8 cellular contexts compared by ENCODE assay signal in the genomic region with DNA sequence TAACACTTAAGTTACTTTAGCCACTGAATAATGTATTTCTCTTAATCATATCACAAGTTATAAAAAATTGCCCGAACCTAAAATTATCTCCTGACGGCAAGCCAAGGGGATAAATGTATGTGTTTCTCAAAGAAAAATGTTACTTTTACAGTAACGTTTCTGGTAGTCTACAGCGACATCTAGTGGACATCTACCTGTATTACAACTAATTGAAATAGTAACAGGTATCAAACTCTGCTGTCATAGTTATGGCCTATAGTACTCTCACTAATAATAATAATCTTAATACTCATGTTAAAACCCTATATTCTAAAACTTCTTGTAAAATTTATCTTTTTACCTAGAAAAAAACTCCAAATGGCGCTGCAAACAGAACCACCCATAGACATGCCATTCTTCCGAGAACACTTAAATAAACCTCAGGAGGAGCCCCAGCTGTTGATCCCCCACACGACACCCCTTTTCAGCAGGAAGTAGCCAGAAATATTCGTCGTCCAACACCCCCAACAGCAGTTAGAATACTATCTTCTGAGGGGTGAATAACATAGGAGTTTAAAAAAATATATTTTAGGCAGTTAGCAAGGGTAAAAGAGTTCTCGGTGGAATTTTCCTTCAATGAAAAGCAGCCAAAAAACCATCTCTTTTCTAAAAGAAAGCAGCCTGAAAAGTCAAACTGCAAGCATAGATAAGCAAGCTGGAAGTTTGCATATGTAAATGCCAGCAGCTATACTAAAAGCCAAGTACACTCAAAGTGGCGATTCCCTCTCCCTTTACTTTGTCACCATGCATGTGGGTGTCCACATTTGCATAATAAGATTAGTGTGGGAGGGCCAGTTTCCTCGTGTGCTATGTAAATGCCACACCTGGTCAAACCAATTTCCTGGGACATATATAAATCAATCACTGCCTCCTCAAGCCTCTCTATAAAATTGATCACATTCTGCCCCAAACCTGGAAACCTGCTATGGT. TPM values are rescaled to one million over a fixed set of nuclear protein-coding genes. Genes with fewer than 3 reads are reported as not detected.
DNase-seq lines count a peak whose midpoint lies in the region; ATAC-seq and TF ChIP-seq lines count a peak whose summit lies in the region.

No MANE protein-coding gene starts in this region.

- H3K36me3 Mint-ChIP-seq in chondrocyte (ENCODE audit: low read depth), result no peaks in the 10 kb centered on the region

- no peaks in the 10 kb centered on the region for H3K27me3 Mint-ChIP-seq in chondrocyte (ENCODE audit: low read depth)

- DNase-seq in NCI-H2029 treated with DMSO at 0.1 percent for 48 hours (lab: John Stamatoyannopoulos, UW), result peak; percentile 25
- no peak for DNase-seq in NCI-H2029 (lab: John Stamatoyannopoulos, UW)
- DNase-seq in KBM-7, result peak; percentile 38
- no peak for DNase-seq in chondrocyte (ENCODE audit: low spot score)
- peak; percentile 11 for DNase-seq in pons (ENCODE audit: low spot score)

- H3K9me3 Mint-ChIP-seq in chondrocyte (ENCODE audit: low read depth), result peaks cover 14% of the 10 kb centered on the region

- in situ Hi-C loops in KBM-7 (cut with MboI; ENCODE audit: low pct_unique_long_range_greater_than_20kb, low sequenced_read_pairs), result no loop called here

- no peak overlapping the region for H3K27ac Mint-ChIP-seq in chondrocyte (ENCODE audit: unreplicated experiment)

- TF ChIP-seq CTCF in chondrocyte (IDR thresholded peaks at IDR 0.05), result peak; percentile 77

- H3K4me1 Mint-ChIP-seq in chondrocyte (ENCODE audit: low read depth), result no peaks in the 10 kb centered on the region

- ATAC-seq in GM21529 (IDR thresholded peaks at IDR 0.05; ENCODE audit: unreplicated experiment), result no peak
- ATAC-seq in HG03378 (IDR thresholded peaks at IDR 0.05; ENCODE audit: unreplicated experiment), result no peak
- ATAC-seq in GM21619 (IDR thresholded peaks at IDR 0.05; ENCODE audit: unreplicated experiment), result no peak

- no peak overlapping the region for H3K4me3 Mint-ChIP-seq in chondrocyte (ENCODE audit: unreplicated experiment)

RNA-seq across cellular contexts. Expression of a gene that starts 40.5 kb away (rescaled TPM):
- 1.7 to 3.3 TPM (median 1.9 TPM) in 3 replicates for total RNA-seq in chondrocyte

Comparison
In these comparisons a context has a peak if more than half of its experiments do, and no peak if none do; other contexts are left out.
1. DNase-seq: peak in NCI-H2029 treated with DMSO at 0.1 percent for 48 hours (single experiment), KBM-7 (single experiment) and pons (single experiment); none in NCI-H2029 (single experiment) and chondrocyte (single experiment).